8 cellular contexts compared by ENCODE assay signal in genomic region chr7:102404005-102404861, GRCh38. TPM values are rescaled to one million over a fixed set of nuclear protein-coding genes. Genes with fewer than 3 reads are reported as not detected.
A peak's percentile ranks its signal among the peaks of the same experiment; 100 is the strongest.
DNase-seq lines count a peak whose midpoint lies in the region; ATAC-seq, FAIRE-seq and TF ChIP-seq lines count a peak whose summit lies in the region.

No MANE protein-coding gene starts in this region.

- H3K36me3 ChIP-seq in HEK293 (ENCODE audit: control insufficient read depth in 2 of 2, insufficient read depth in 1 of 2, low read length in 2 of 2), result peaks cover 63 to 90% of the 10 kb centered on the region in 2 experiments
- peaks cover 4 to 12% of the 10 kb centered on the region in 2 donors for H3K36me3 ChIP-seq in body of pancreas (replicated peaks in 1 of 2; ENCODE audit: insufficient read depth in 1 of 2, low read depth in 2 of 2)
- H3K36me3 ChIP-seq in keratinocyte (ENCODE audit: control insufficient read depth in 2 of 2, extremely low read depth in 1 of 2, insufficient read depth in 2 of 2, low read length in 2 of 2), result peaks cover 31 to 36% of the 10 kb centered on the region in 2 experiments

- TF ChIP-seq RAD21 in A549 (conservative IDR thresholded peaks at IDR 0.05 in 1 of 2, IDR thresholded peaks at IDR 0.05 in 1 of 2), result peak; percentile 53 to 61; a peak in 3 of 5 replicates

- no peak overlapping the region for H3K4me3 ChIP-seq in A549
- no peak overlapping the region for H3K4me3 ChIP-seq in GM12865 (ENCODE audit: low read depth, low read length)
- H3K4me3 ChIP-seq in HEK293 (ENCODE audit: low read depth, low read length), result no peak overlapping the region
- H3K4me3 ChIP-seq in body of pancreas, result no peak overlapping the region
- H3K4me3 ChIP-seq in keratinocyte (ENCODE audit: control insufficient read depth in 2 of 3, extremely low read depth in 1 of 3, insufficient read depth in 2 of 3, low read depth in 1 of 3, low read length in 3 of 3), result no peak overlapping the region

- TF ChIP-seq POLR2A in A549 (IDR thresholded peaks at IDR 0.05; ENCODE audit: low read length) (no peak), body of pancreas (IDR thresholded peaks at IDR 0.05) (no peak)

- WGBS in A549 (ENCODE audit: missing lambda C conversion rate), result 80% methylated on average over 15 of the region's 15 CpGs
- 68 to 69% methylated on average over 14 to 15 of the region's 15 CpGs for WGBS in body of pancreas, 2 donors

- H3K27me3 ChIP-seq in body of pancreas (no peaks in the 10 kb centered on the region), keratinocyte (ENCODE audit: control insufficient read depth, extremely low read depth, insufficient read depth, low read length) (no peaks in the 10 kb centered on the region)

- H4K20me1 ChIP-seq in keratinocyte (ENCODE audit: control insufficient read depth, extremely low read depth, insufficient read depth, low read length), result no peaks in the 10 kb centered on the region

- intact Hi-C loops in body of pancreas (cut with DNase I), result no loop called here

- no peaks in the 10 kb centered on the region for H3K9me1 ChIP-seq in keratinocyte (ENCODE audit: control insufficient read depth, extremely low read depth, insufficient read depth, low read length)

- H3K4me2 ChIP-seq in A549 (no peak overlapping the region), keratinocyte (ENCODE audit: control insufficient read depth, extremely low read depth, insufficient read depth, low read depth, low read length) (no peak overlapping the region)

- H3K4me1 ChIP-seq in A549 (no peaks in the 10 kb centered on the region), HEK293 (ENCODE audit: control insufficient read depth, insufficient read depth, low read length) (no peaks in the 10 kb centered on the region), body of pancreas (no peaks in the 10 kb centered on the region), keratinocyte (ENCODE audit: control insufficient read depth, extremely low read depth, insufficient read depth, low read length) (no peaks in the 10 kb centered on the region)

- H3K27ac ChIP-seq in A549 (no peak overlapping the region), HEK293 (ENCODE audit: extremely low read depth, low read depth, low read length) (no peak overlapping the region), body of pancreas (no peak overlapping the region), keratinocyte (ENCODE audit: control insufficient read depth, insufficient read depth, low read length) (no peak overlapping the region)

- FAIRE-seq in A549 (lab: Jason Lieb, UNC), result no peak
- FAIRE-seq in keratinocyte (lab: Jason Lieb, UNC), result no peak

- TF ChIP-seq CTCF in A549 (IDR thresholded peaks at IDR 0.05), result peak; percentile 51
- TF ChIP-seq CTCF in GM12865 (IDR thresholded peaks at IDR 0.05; ENCODE audit: insufficient read depth, low read depth, low read length, missing control alignments), result peak; percentile 88
- TF ChIP-seq CTCF in HEK293 (tag by site-specific recombination; IDR thresholded peaks at IDR 0.05), result peak; percentile 63; the same call in 1 of the 2 replicates
- peak in 6 of 7 experiments; percentile 50 to 61 (median 56) for TF ChIP-seq CTCF in body of pancreas (IDR thresholded peaks at IDR 0.05)
- TF ChIP-seq CTCF in keratinocyte (optimal IDR thresholded peaks at IDR 0.05 in 1 of 3, IDR thresholded peaks at IDR 0.05 in 1 of 3, conservative IDR thresholded peaks at IDR 0.05 in 1 of 3; ENCODE audit: extremely low read depth in 1 of 3, insufficient read depth in 2 of 3, low read length in 3 of 3), result peak; percentile 76 to 81 (median 78)

- POLR2A ChIA-PET in A549 (lab: Yijun Ruan, JAX) (no interaction called here), HEK293 (lab: Yijun Ruan, JAX) (interaction anchor here (0.8 to 1.1 kb wide), 3 partner anchors 9 to 41 kb away, joined by 4 to 5 read pairs (median 4); no protein-coding TSS in a partner anchor)

- H2AFZ ChIP-seq in keratinocyte (ENCODE audit: control insufficient read depth, low read length), result no peak overlapping the region

- dilution Hi-C loops in keratinocyte (cut with MboI; ENCODE audit: extremely low pct_ligation_motif_present, low sequenced_read_pairs), result no loop called here

- H3K9me3 ChIP-seq in A549 (no peaks in the 10 kb centered on the region), HEK293 (ENCODE audit: control insufficient read depth, insufficient read depth, low read depth, low read length) (no peaks in the 10 kb centered on the region), body of pancreas (no peaks in the 10 kb centered on the region), keratinocyte (ENCODE audit: control insufficient read depth, low read depth, low read length) (no peaks in the 10 kb centered on the region)

- no peak overlapping the region for H3K9ac ChIP-seq in keratinocyte (ENCODE audit: control insufficient read depth, extremely low read depth, insufficient read depth, low read length)

- CTCF ChIA-PET in A549 (lab: Yijun Ruan, JAX), result interaction anchor here (0.6 to 4.5 kb wide), 21 partner anchors 9 to 131 kb away, joined by 3 to 41 read pairs (median 4); partner anchors contain the start of genes ORAI2 and PRKRIP1
- CTCF ChIA-PET in HEK293 (lab: Yijun Ruan, JAX), result interaction anchor here (0.7 to 2.0 kb wide), 9 partner anchors 10 to 807 kb away, joined by 3 to 9 read pairs (median 3); no protein-coding TSS in a partner anchor

- no peak for TF ChIP-seq EP300 in A549 (IDR thresholded peaks at IDR 0.05)

- ATAC-seq in A549 (peak; percentile 98 to 99), body of pancreas (peak; percentile 89)

- peak; percentile 80 to 82 for DNase-seq in A549 (ENCODE audit: low read depth in 1 of 2, low spot score in 1 of 2)
- DNase-seq in GM12865 (ENCODE audit: low read depth), result peak; percentile 93
- DNase-seq in M059J (ENCODE audit: low read depth), result peak; percentile 67
- peak; percentile 88 for DNase-seq in SIG-M5 treated with dmso at 0.1 percent for 504 hours (lab: John Stamatoyannopoulos, UW; ENCODE audit: unreplicated experiment)
- peak in 2 of 4 donors; percentile 22 to 28 for DNase-seq in body of pancreas
- DNase-seq in keratinocyte (ENCODE audit: low read depth, low spot score), result peak; percentile 28
- DNase-seq in stimulated activated naive CD4-positive, alpha-beta T cell treated with Interleukin-2 at 50 U/mL for 16 hours (lab: John Stamatoyannopoulos, UW), result peak; percentile 30

- H3K79me2 ChIP-seq in keratinocyte (ENCODE audit: control insufficient read depth, insufficient read depth, low read length), result no peaks in the 10 kb centered on the region

TF ChIP-seq in A549, 52 proteins besides CTCF, POLR2A, EP300 and RAD21 (continues in another document):
- TF ChIP-seq CBX8 (IDR thresholded peaks at IDR 0.05), result no peak

TF ChIP-seq in HEK293, 187 proteins besides CTCF, POLR2A, EP300 and RAD21 (continues in another document):
- TF ChIP-seq KLF10 (tag by site-specific recombination; IDR thresholded peaks at IDR 0.05), result no peak

RNA-seq across cellular contexts. Expression of gene PRKRIP1, which starts 8.1 kb away (rescaled TPM):
- polyA plus RNA-seq in A549 (2011; rRNA removed) (11.5 and 15.4 TPM in 2 replicates), A549 (2017; fragmentation: RNase III; extraction: RNeasy Plus Mini Kit Qiagen cat#74134 plus additional on column Dnase treatment) (21.3 to 25.6 TPM (median 24.1 TPM) in 3 replicates), keratinocyte (12.5 to 16.1 TPM (median 12.9 TPM) in 3 replicates)
- polyA plus RNA-seq in A549 (2012; cell fraction: cytosol; rRNA removed), result 17.0 and 17.6 TPM in 2 replicates
- polyA plus RNA-seq in A549 (2012; cell fraction: nucleus; rRNA removed), result 35.6 and 40.7 TPM in 2 replicates
- 4.3 and 4.7 TPM in 2 replicates for polyA minus RNA-seq in A549 (2011; rRNA and poly(A)+ RNA removed)
- 14.9 and 21.2 TPM in 2 replicates for total RNA-seq in M059J (2014; rRNA removed; shearing (Covaris generic))
- total RNA-seq in body of pancreas, result 10 to 100 TPM; 25.2 to 40.2 TPM
- polyA plus RNA-seq in keratinocyte (2011; ENCODE audit: low read depth), result 36.8 TPM
- polyA plus RNA-seq in keratinocyte (2011; cell fraction: cytosol; rRNA removed), result 4.7 and 6.4 TPM in 2 replicates
- 62.4 and 69.4 TPM in 2 replicates for polyA plus RNA-seq in keratinocyte (2011; cell fraction: nucleus; rRNA removed)
- 12.4 and 14.7 TPM in 2 replicates for polyA plus RNA-seq in keratinocyte (2012; ENCODE audit: low replicate concordance)
- 2.5 to 3.5 TPM (median 2.7 TPM) in 3 replicates for polyA minus RNA-seq in keratinocyte
- 6.1 TPM for polyA minus RNA-seq in keratinocyte (2011; cell fraction: cytosol; rRNA and poly(A)+ RNA removed)
- 8.3 and 8.8 TPM in 2 replicates for polyA minus RNA-seq in keratinocyte (2011; cell fraction: nucleus; rRNA and poly(A)+ RNA removed)

RNA-seq across cellular contexts. Expression of gene ORAI2, which starts 29.1 kb away (rescaled TPM):
- polyA plus RNA-seq in A549 (2011; rRNA removed), result 12.8 and 14.6 TPM in 2 replicates
- polyA plus RNA-seq in A549 (2012; cell fraction: cytosol; rRNA removed), result 28.6 and 38.2 TPM in 2 replicates
- 19.0 and 23.7 TPM in 2 replicates for polyA plus RNA-seq in A549 (2012; cell fraction: nucleus; rRNA removed)
- 17.3 to 22.1 TPM (median 21.8 TPM) in 3 replicates for polyA plus RNA-seq in A549 (2017; fragmentation: RNase III; extraction: RNeasy Plus Mini Kit Qiagen cat#74134 plus additional on column Dnase treatment)
- polyA minus RNA-seq in A549 (2011; rRNA and poly(A)+ RNA removed), result 14.6 and 16.9 TPM in 2 replicates
- 52.4 and 67.0 TPM in 2 replicates for total RNA-seq in M059J (2014; rRNA removed; shearing (Covaris generic))
- total RNA-seq in body of pancreas, result 10 to 100 TPM; 11.7 to 20.8 TPM
- polyA plus RNA-seq in keratinocyte, result 2.0 to 4.3 TPM (median 4.1 TPM) in 3 replicates
- polyA plus RNA-seq in keratinocyte (2011; ENCODE audit: low read depth), result 0.29 TPM
- polyA plus RNA-seq in keratinocyte (2011; cell fraction: cytosol; rRNA removed), result 2.7 and 7.3 TPM in 2 replicates
- polyA plus RNA-seq in keratinocyte (2011; cell fraction: nucleus; rRNA removed), result 3.5 and 6.1 TPM in 2 replicates
- 1.0 and 5.5 TPM in 2 replicates for polyA plus RNA-seq in keratinocyte (2012; ENCODE audit: low replicate concordance)
- polyA minus RNA-seq in keratinocyte, result 5.2 to 12.2 TPM (median 9.4 TPM) in 3 replicates
- polyA minus RNA-seq in keratinocyte (2011; cell fraction: cytosol; rRNA and poly(A)+ RNA removed), result 10.0 TPM
- polyA minus RNA-seq in keratinocyte (2011; cell fraction: nucleus; rRNA and poly(A)+ RNA removed), result 2.8 and 9.5 TPM in 2 replicates

RNA-seq across cellular contexts. Expression of gene SPDYE6, which starts 48.0 kb away (rescaled TPM):
- polyA plus RNA-seq in A549 (2011; rRNA removed) (not detected in 2 replicates), A549 (2017; fragmentation: RNase III; extraction: RNeasy Plus Mini Kit Qiagen cat#74134 plus additional on column Dnase treatment) (not detected in 3 replicates), keratinocyte (not detected in 3 replicates)
- not detected in 2 replicates for polyA plus RNA-seq in A549 (2012; cell fraction: cytosol; rRNA removed)
- 0.02 TPM in 1 of 2 replicates, not detected in the other for polyA plus RNA-seq in A549 (2012; cell fraction: nucleus; rRNA removed)
- not detected in 2 replicates for polyA minus RNA-seq in A549 (2011; rRNA and poly(A)+ RNA removed)
- total RNA-seq in M059J (2014; rRNA removed; shearing (Covaris generic)), result not detected in 2 replicates
- not detected for total RNA-seq in body of pancreas
- polyA plus RNA-seq in keratinocyte (2011; ENCODE audit: low read depth), result not detected
- not detected in 2 replicates for polyA plus RNA-seq in keratinocyte (2011; cell fraction: cytosol; rRNA removed)
- polyA plus RNA-seq in keratinocyte (2011; cell fraction: nucleus; rRNA removed), result 0.06 TPM in 1 of 2 replicates, not detected in the other
- 0.65 and 2.2 TPM in 2 replicates for polyA plus RNA-seq in keratinocyte (2012; ENCODE audit: low replicate concordance)
- 0.13 TPM in 1 of 3 replicates, not detected in the others for polyA minus RNA-seq in keratinocyte
- not detected for polyA minus RNA-seq in keratinocyte (2011; cell fraction: cytosol; rRNA and poly(A)+ RNA removed)
- polyA minus RNA-seq in keratinocyte (2011; cell fraction: nucleus; rRNA and poly(A)+ RNA removed), result not detected in 2 replicates

Comparison
In these comparisons a context has a peak if more than half of its experiments do, and no peak if none do; other contexts are left out.
1. Of the 5 proteins assayed by ChIP-seq in both HEK293 and A549: peak only in HEK293: none; only in A549: none; in both: CTCF; in neither: 4.